In genomic region chr5:93602261-93603149, GRCh38 we compare ENCODE assay signal across 13 cellular contexts. TPM values are rescaled to one million over a fixed set of nuclear protein-coding genes. Genes with fewer than 3 reads are reported as not detected.
DNase-seq lines count a peak whose midpoint lies in the region; ATAC-seq and TF ChIP-seq lines count a peak whose summit lies in the region.
"Had no signal": no experiment of that assay in that cellular context is flagged by ENCODE, and none has a peak within 500 bp of the region (broad histone marks: within the 10 kb centered on the region; RNA-seq: fewer than 3 reads in every experiment).

No MANE protein-coding gene starts in this region.

- no peak for DNase-seq in right atrium auricular region (ENCODE audit: low spot score)
- no peak for DNase-seq in left ventricle myocardium inferior
- no peak for DNase-seq in brain microvascular endothelial cell
- peak in 1 of 2 donors; percentile 54 for DNase-seq in left lung
- DNase-seq in stimulated activated CD4-positive, alpha-beta T cell treated with anti-CD3 and anti-CD28 coated beads, Interleukin-2, amount 100 ng/mL, for 48 hours = no peak
- DNase-seq in NCI-H2107 treated with DMSO at 0.1 percent for 48 hours (lab: John Stamatoyannopoulos, UW; ENCODE audit: unreplicated experiment) = no peak
- no peak for DNase-seq in posterior cingulate gyrus
- DNase-seq: left colon, NCI-H187 had no signal

- TF ChIP-seq CTCF in right atrium auricular region (IDR thresholded peaks at IDR 0.05) = no peak
- TF ChIP-seq CTCF in left ventricle myocardium inferior (IDR thresholded peaks at IDR 0.05; ENCODE audit: borderline replicate concordance) = no peak
- TF ChIP-seq CTCF in brain microvascular endothelial cell (IDR thresholded peaks at IDR 0.05; ENCODE audit: low read depth, low read length, missing control alignments) = no peak
- TF ChIP-seq CTCF in left lung (IDR thresholded peaks at IDR 0.05) = no peak

- H3K27ac ChIP-seq in right atrium auricular region (peak overlapping the region; percentile 69 to 85), left ventricle myocardium inferior (replicated peaks) (no peak overlapping the region), brain microvascular endothelial cell (peak overlapping the region; percentile 66), left lung (peak overlapping the region; percentile 35 to 69)
- H3K27ac ChIP-seq: parathyroid adenoma had no signal

- H3K9me3 ChIP-seq in right atrium auricular region (no peaks in the 10 kb centered on the region), left ventricle myocardium inferior (replicated peaks) (no peaks in the 10 kb centered on the region), left lung (no peaks in the 10 kb centered on the region)

- H3K4me1 ChIP-seq in right atrium auricular region (peaks cover 0 to 34% of the 10 kb centered on the region in 2 donors), left ventricle myocardium inferior (peaks cover 17% of the 10 kb centered on the region), left lung (peaks cover 0 to 4% of the 10 kb centered on the region in 2 donors)
- H3K4me1 ChIP-seq: parathyroid adenoma had no signal

- intact Hi-C loops in left ventricle myocardium inferior (cut with micrococcal nuclease) (loop anchor here (10.0 kb wide), 1 partner anchor 202 kb away; no protein-coding TSS in a partner anchor), left lung (cut with DNase I) (loop anchor here in 1 of 2 donors (10.0 kb wide), 1 partner anchor 312 kb away; no protein-coding TSS in a partner anchor), posterior cingulate gyrus (cut with DNase I) (loop anchor here (5.0 kb wide), 1 partner anchor 1090 kb away; no protein-coding TSS in a partner anchor)

- in situ Hi-C loops in brain microvascular endothelial cell (cut with HindIII; ENCODE audit: low pct_ligation_motif_present, low sequenced_read_pairs) = no loop called here

- peaks cover 0 to 15% of the 10 kb centered on the region in 2 donors for H3K27me3 ChIP-seq in right atrium auricular region
- H3K27me3 ChIP-seq in left ventricle myocardium inferior (ENCODE audit: low read depth) = peaks cover 100% of the 10 kb centered on the region
- no peaks in the 10 kb centered on the region for H3K27me3 ChIP-seq in brain microvascular endothelial cell (replicated peaks)
- H3K27me3 ChIP-seq in left lung = peaks cover 90 to 100% of the 10 kb centered on the region in 2 donors

- no peak for ATAC-seq in left lung
- ATAC-seq in GM19452 (IDR thresholded peaks at IDR 0.05; ENCODE audit: unreplicated experiment) = no peak
- ATAC-seq: esophagus mucosa, left colon had no signal

- H3K36me3 ChIP-seq in right atrium auricular region (no peaks in the 10 kb centered on the region), left ventricle myocardium inferior (no peaks in the 10 kb centered on the region), brain microvascular endothelial cell (replicated peaks) (no peaks in the 10 kb centered on the region), left lung (no peaks in the 10 kb centered on the region)

- H3K4me3 ChIP-seq in right atrium auricular region = peak overlapping the region; percentile 23 to 28
- H3K4me3 ChIP-seq in left ventricle myocardium inferior = no peak overlapping the region
- H3K4me3 ChIP-seq in brain microvascular endothelial cell (ENCODE audit: low read depth, low read length) = peak overlapping the region; percentile 46
- H3K4me3 ChIP-seq in left lung = no peak overlapping the region

RNA-seq across cellular contexts. Expression of gene NR2F1, which starts 19.5 kb away (rescaled TPM):
- total RNA-seq in right atrium auricular region (10 to 100 TPM; 35.3 to 37.6 TPM), left ventricle myocardium inferior (0.47 TPM), left lung (10 to 100 TPM; 50.7 to 69.1 TPM)
- total RNA-seq: T-helper 2 cell treated with Interferon-gamma antibody and Interleukin-4, amounts not matched to agents 100 ng/mL and 5 ng/mL, for 36 hours had no signal

RNA-seq across cellular contexts. Expression of gene NR2F1-AS1, which starts 21.5 kb away (rescaled TPM):
- total RNA-seq in right atrium auricular region (10 to 100 TPM in 1 of 2 donors, 1 to 10 TPM in 1; 7.1 to 11.0 TPM), left ventricle myocardium inferior (0.60 TPM), left lung (10 to 100 TPM; 10.5 to 18.3 TPM)
- total RNA-seq: T-helper 2 cell treated with Interferon-gamma antibody and Interleukin-4, amounts not matched to agents 100 ng/mL and 5 ng/mL, for 36 hours had no signal

Comparison
In these comparisons a context has a peak if more than half of its experiments do, and no peak if none do; other contexts are left out.
1. H3K4me3 ChIP-seq: peak in right atrium auricular region (2 of 2) and brain microvascular endothelial cell (single experiment); none in left ventricle myocardium inferior (single experiment) and left lung (0 of 2).
2. RNA of gene NR2F1, which starts 19.5 kb away (total RNA-seq): 50.7 to 69.1 TPM in left lung and 35.3 to 37.6 TPM in right atrium auricular region; 0.47 TPM in left ventricle myocardium inferior (single experiment); every median in the first group is over 10 times any median in the second.